ENCODE assay signal across 10 cellular contexts in genomic region chr15:90075420-90076289, GRCh38. TPM values are rescaled to one million over a fixed set of nuclear protein-coding genes. Genes with fewer than 3 reads are reported as not detected.
A peak's percentile ranks its signal among the peaks of the same experiment; 100 is the strongest.
DNase-seq lines count a peak whose midpoint lies in the region; ATAC-seq lines count a peak whose summit lies in the region.
"Had no signal": no experiment of that assay in that cellular context is flagged by ENCODE, and none has a peak within 500 bp of the region (broad histone marks: within the 10 kb centered on the region; RNA-seq: fewer than 3 reads in every experiment).

No MANE protein-coding gene starts in this region.

- no peak for ATAC-seq in activated CD8-positive, alpha-beta memory T cell treated with anti-CD3 and anti-CD28 coated beads, Interleukin-2, amount 10 ng/mL, durations not matched to agents 7 days and 5 days
- peak; percentile 60 for ATAC-seq in stimulated activated effector memory CD8-positive, alpha-beta T cell treated with anti-CD3 and anti-CD28 coated beads, Interleukin-12 subunit alpha, Interleukin-12 subunit beta, amount 100 ng/mL, for 72 hours
- ATAC-seq in HG03469 (IDR thresholded peaks at IDR 0.05; ENCODE audit: unreplicated experiment), result no peak

- no peaks in the 10 kb centered on the region for H3K9me3 Mint-ChIP-seq in activated CD8-positive, alpha-beta memory T cell treated with anti-CD3 and anti-CD28 coated beads, Interleukin-2, amount 10 ng/mL, durations not matched to agents 7 days and 5 days (ENCODE audit: low read depth)
- H3K9me3 Mint-ChIP-seq in activated naive CD4-positive, alpha-beta T cell treated with anti-CD3 and anti-CD28 coated beads, Interleukin-2, amount 10 ng/mL, durations not matched to agents 7 days and 5 days, result no peaks in the 10 kb centered on the region
- H3K9me3 Mint-ChIP-seq in stimulated activated effector memory CD8-positive, alpha-beta T cell treated with anti-CD3 and anti-CD28 coated beads, Interleukin-12 subunit alpha, Interleukin-12 subunit beta, amount 100 ng/mL, for 72 hours, result no peaks in the 10 kb centered on the region

- CTCF ChIA-PET in activated CD8-positive, alpha-beta memory T cell treated with anti-CD3 and anti-CD28 coated beads, Interleukin-2, amount 10 ng/mL, durations not matched to agents 7 days and 5 days (lab: Charles Lee), result interaction anchor here (1.1 to 1.7 kb wide), 5 partner anchors 12 to 314 kb away, joined by 3 to 4 read pairs (median 4); partner anchors contain the start of gene AP3S2
- CTCF ChIA-PET in activated naive CD4-positive, alpha-beta T cell treated with anti-CD3 and anti-CD28 coated beads, Interleukin-2, amount 10 ng/mL, durations not matched to agents 7 days and 5 days (lab: Charles Lee), result interaction anchor here (1.0 to 4.2 kb wide), 6 partner anchors 11 to 335 kb away, joined by 3 to 18 read pairs (median 4); no protein-coding TSS in a partner anchor

- peaks cover 5% of the 10 kb centered on the region for H3K4me1 Mint-ChIP-seq in activated CD8-positive, alpha-beta memory T cell treated with anti-CD3 and anti-CD28 coated beads, Interleukin-2, amount 10 ng/mL, durations not matched to agents 7 days and 5 days
- H3K4me1 Mint-ChIP-seq in activated naive CD4-positive, alpha-beta T cell treated with anti-CD3 and anti-CD28 coated beads, Interleukin-2, amount 10 ng/mL, durations not matched to agents 7 days and 5 days, result peaks cover 5% of the 10 kb centered on the region
- peaks cover 5% of the 10 kb centered on the region for H3K4me1 Mint-ChIP-seq in stimulated activated effector memory CD8-positive, alpha-beta T cell treated with anti-CD3 and anti-CD28 coated beads, Interleukin-12 subunit alpha, Interleukin-12 subunit beta, amount 100 ng/mL, for 72 hours

- DNase-seq in activated CD8-positive, alpha-beta memory T cell treated with anti-CD3 and anti-CD28 coated beads, Interleukin-2, amount 10 ng/mL, durations not matched to agents 7 days and 5 days, result no peak
- no peak for DNase-seq in activated CD8-positive, alpha-beta memory T cell treated with anti-CD3 and anti-CD28 coated beads, Interleukin-2, amount 50 U/mL, for 48 hours
- DNase-seq in activated naive CD4-positive, alpha-beta T cell treated with anti-CD3 and anti-CD28 coated beads, Interleukin-2, amount 10 ng/mL, durations not matched to agents 7 days and 5 days, result no peak
- DNase-seq in kidney glomerular epithelial cell (lab: John Stamatoyannopoulos, UW) (peak; percentile 5), NCI-H524 (lab: John Stamatoyannopoulos, UW) (no peak), HuH-7.5 (ENCODE audit: low spot score) (no peak)
- no peak for DNase-seq in stimulated activated effector memory CD8-positive, alpha-beta T cell treated with anti-CD3 and anti-CD28 coated beads, Interleukin-12 subunit alpha, Interleukin-12 subunit beta, amount 100 ng/mL, for 72 hours (ENCODE audit: low spot score in 2 of 2)
- DNase-seq: activated gamma-delta T cell treated with Interleukin-2 at 50 U/mL for 16 hours, NCI-H2029 had no signal

- H3K36me3 Mint-ChIP-seq in activated CD8-positive, alpha-beta memory T cell treated with anti-CD3 and anti-CD28 coated beads, Interleukin-2, amount 10 ng/mL, durations not matched to agents 7 days and 5 days, result peaks cover 8% of the 10 kb centered on the region
- peaks cover 23% of the 10 kb centered on the region for H3K36me3 Mint-ChIP-seq in activated naive CD4-positive, alpha-beta T cell treated with anti-CD3 and anti-CD28 coated beads, Interleukin-2, amount 10 ng/mL, durations not matched to agents 7 days and 5 days
- peaks cover 13% of the 10 kb centered on the region for H3K36me3 Mint-ChIP-seq in stimulated activated effector memory CD8-positive, alpha-beta T cell treated with anti-CD3 and anti-CD28 coated beads, Interleukin-12 subunit alpha, Interleukin-12 subunit beta, amount 100 ng/mL, for 72 hours

- peak overlapping the region; percentile 35 for H3K27ac Mint-ChIP-seq in activated CD8-positive, alpha-beta memory T cell treated with anti-CD3 and anti-CD28 coated beads, Interleukin-2, amount 10 ng/mL, durations not matched to agents 7 days and 5 days
- peak overlapping the region; percentile 33 for H3K27ac Mint-ChIP-seq in activated naive CD4-positive, alpha-beta T cell treated with anti-CD3 and anti-CD28 coated beads, Interleukin-2, amount 10 ng/mL, durations not matched to agents 7 days and 5 days
- H3K27ac Mint-ChIP-seq in stimulated activated effector memory CD8-positive, alpha-beta T cell treated with anti-CD3 and anti-CD28 coated beads, Interleukin-12 subunit alpha, Interleukin-12 subunit beta, amount 100 ng/mL, for 72 hours, result peak overlapping the region; percentile 23

- H3K27me3 Mint-ChIP-seq in activated CD8-positive, alpha-beta memory T cell treated with anti-CD3 and anti-CD28 coated beads, Interleukin-2, amount 10 ng/mL, durations not matched to agents 7 days and 5 days, result no peaks in the 10 kb centered on the region
- H3K27me3 Mint-ChIP-seq in activated naive CD4-positive, alpha-beta T cell treated with anti-CD3 and anti-CD28 coated beads, Interleukin-2, amount 10 ng/mL, durations not matched to agents 7 days and 5 days, result no peaks in the 10 kb centered on the region

- no peak overlapping the region for H3K4me3 Mint-ChIP-seq in activated CD8-positive, alpha-beta memory T cell treated with anti-CD3 and anti-CD28 coated beads, Interleukin-2, amount 10 ng/mL, durations not matched to agents 7 days and 5 days
- no peak overlapping the region for H3K4me3 Mint-ChIP-seq in activated naive CD4-positive, alpha-beta T cell treated with anti-CD3 and anti-CD28 coated beads, Interleukin-2, amount 10 ng/mL, durations not matched to agents 7 days and 5 days
- no peak overlapping the region for H3K4me3 Mint-ChIP-seq in stimulated activated effector memory CD8-positive, alpha-beta T cell treated with anti-CD3 and anti-CD28 coated beads, Interleukin-12 subunit alpha, Interleukin-12 subunit beta, amount 100 ng/mL, for 72 hours

RNA-seq across cellular contexts. Expression of gene IDH2, which starts 26.6 kb away (rescaled TPM):
- total RNA-seq in activated CD8-positive, alpha-beta memory T cell treated with anti-CD3 and anti-CD28 coated beads, Interleukin-2, amount 10 ng/mL, durations not matched to agents 7 days and 5 days, result 100 to 1,000 TPM; 196 to 293 TPM
